8 cellular contexts compared by ENCODE assay signal in the genomic region with DNA sequence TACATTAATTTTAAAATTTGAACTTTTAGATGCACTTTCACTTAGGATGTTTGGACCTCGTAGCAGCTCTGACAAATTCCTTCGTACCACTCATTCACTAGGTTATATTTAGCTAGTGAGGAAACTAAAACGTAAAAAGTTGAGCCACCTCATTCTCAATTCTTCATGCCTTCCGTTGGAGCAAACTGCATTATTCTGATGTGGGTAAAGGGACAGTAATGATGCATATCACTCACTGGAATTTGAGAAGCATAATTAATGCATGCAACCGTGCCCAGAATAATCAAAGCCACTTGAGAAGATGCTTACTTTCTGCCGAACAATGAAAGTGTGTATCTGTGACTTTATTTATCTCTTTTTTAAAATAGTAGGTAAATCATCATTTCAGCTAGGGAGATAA. TPM values are rescaled to one million over a fixed set of nuclear protein-coding genes. Genes with fewer than 3 reads are reported as not detected.
DNase-seq lines count a peak whose midpoint lies in the region; ATAC-seq, FAIRE-seq and TF ChIP-seq lines count a peak whose summit lies in the region.

No MANE protein-coding gene starts in this region.

- H3K27me3 Mint-ChIP-seq in astrocyte (ENCODE audit: low read depth, unreplicated experiment) = no peaks in the 10 kb centered on the region

- no peak overlapping the region for H2AFZ ChIP-seq in astrocyte (ENCODE audit: low read depth, low read length)

- peaks cover 20% of the 10 kb centered on the region for H4K20me1 ChIP-seq in astrocyte (ENCODE audit: insufficient read depth, low read length)

- no peak for FAIRE-seq in astrocyte (lab: Jason Lieb, UNC)

- H3K9ac ChIP-seq in HUES6 (ENCODE audit: low read length) = no peak overlapping the region
- peak overlapping the region; percentile 96 for H3K9ac ChIP-seq in astrocyte (ENCODE audit: low read length)

- H3K4me3 ChIP-seq in AG10803 (ENCODE audit: low read length) = peak overlapping the region; percentile 73
- peak overlapping the region; percentile 88 for H3K4me3 ChIP-seq in HUES6 (ENCODE audit: low read depth, low read length)
- H3K4me3 ChIP-seq in astrocyte (ENCODE audit: insufficient read depth, low read depth, low read length) = peak overlapping the region; percentile 88
- H3K4me3 ChIP-seq in mesodermal cell (ENCODE audit: extremely low read depth, insufficient read depth, low read length, poor library complexity, severe bottlenecking) = peak overlapping the region; percentile 92

- no peak for ATAC-seq in HG02759 (IDR thresholded peaks at IDR 0.05; ENCODE audit: unreplicated experiment)

- H3K27me3 ChIP-seq in HUES6 (ENCODE audit: control insufficient read depth, insufficient read depth, low read length) (no peaks in the 10 kb centered on the region), astrocyte (ENCODE audit: insufficient read depth, low read length) (no peaks in the 10 kb centered on the region)

- H3K36me3 Mint-ChIP-seq in astrocyte (ENCODE audit: low read depth, unreplicated experiment) = no peaks in the 10 kb centered on the region

- TF ChIP-seq CTCF in AG10803 (conservative IDR thresholded peaks at IDR 0.05; ENCODE audit: low read length) (no peak), astrocyte (IDR thresholded peaks at IDR 0.05; ENCODE audit: insufficient read depth, low read depth, low read length) (no peak)

- peaks cover 97% of the 10 kb centered on the region for H3K79me2 ChIP-seq in astrocyte (ENCODE audit: insufficient read depth, low read length)

- no peaks in the 10 kb centered on the region for H3K9me3 Mint-ChIP-seq in astrocyte (ENCODE audit: unreplicated experiment)

- peak overlapping the region; percentile 96 for H3K4me2 ChIP-seq in astrocyte (ENCODE audit: low read length)

- H3K27ac ChIP-seq in HUES6 (ENCODE audit: low read depth, low read length) (no peak overlapping the region), astrocyte (ENCODE audit: low read depth, low read length) (peak overlapping the region; percentile 96), mesodermal cell (ENCODE audit: low read depth, low read length, severe bottlenecking) (no peak overlapping the region)

- peaks cover 46% of the 10 kb centered on the region for H3K36me3 ChIP-seq in HUES6 (ENCODE audit: control insufficient read depth, insufficient read depth, low read length)
- peaks cover 15% of the 10 kb centered on the region for H3K36me3 ChIP-seq in astrocyte (ENCODE audit: insufficient read depth, low read length)
- H3K36me3 ChIP-seq in mesodermal cell (ENCODE audit: control insufficient read depth, insufficient read depth, low read length) = peaks cover 45% of the 10 kb centered on the region

- peak; percentile 33 for DNase-seq in AG10803 (ENCODE audit: low read depth)
- DNase-seq in astrocyte (ENCODE audit: low read depth) = peak; percentile 48
- DNase-seq in GM19240 (ENCODE audit: insufficient read length, low spot score) = no peak
- DNase-seq in NK-92 (lab: John Stamatoyannopoulos, UW; ENCODE audit: unreplicated experiment) = no peak
- no peak for DNase-seq in KG1 (lab: John Stamatoyannopoulos, UW)

- peaks cover 10% of the 10 kb centered on the region for H3K4me1 Mint-ChIP-seq in astrocyte (ENCODE audit: low read depth, unreplicated experiment)

- peak overlapping the region; percentile 94 for H3K4me3 Mint-ChIP-seq in astrocyte (ENCODE audit: unreplicated experiment)

- H3K4me1 ChIP-seq in HUES6 (ENCODE audit: control insufficient read depth, insufficient read depth, low read length) (peaks cover 18% of the 10 kb centered on the region), astrocyte (ENCODE audit: insufficient read depth, low read length) (peaks cover 9% of the 10 kb centered on the region), mesodermal cell (ENCODE audit: control insufficient read depth, insufficient read depth, low read length, poor library complexity, severe bottlenecking) (peaks cover 11% of the 10 kb centered on the region)

- no peaks in the 10 kb centered on the region for H3K9me3 ChIP-seq in HUES6 (ENCODE audit: control insufficient read depth, insufficient read depth, low read depth, low read length)
- no peaks in the 10 kb centered on the region for H3K9me3 ChIP-seq in astrocyte (ENCODE audit: insufficient read depth, low read depth, low read length)
- no peaks in the 10 kb centered on the region for H3K9me3 ChIP-seq in mesodermal cell (ENCODE audit: control insufficient read depth, low read length)

- 100% methylated on average over 2 of the region's 6 CpGs; no CpG with 5 or more reads in 1 of the 2 experiments for WGBS in mesodermal cell (ENCODE audit: insufficient coverage in 2 of 2), 2 experiments

- no peak overlapping the region for H3K27ac Mint-ChIP-seq in astrocyte (ENCODE audit: unreplicated experiment)

RNA-seq across cellular contexts. Expression of a gene that starts 2.2 kb away (rescaled TPM):
- total RNA-seq in astrocyte = 34.6 and 35.6 TPM in 2 replicates
- polyA plus RNA-seq in mesodermal cell (2013, experiment 1 of 2) = 58.8 TPM
- polyA plus RNA-seq in mesodermal cell (2013, experiment 2 of 2) = 55.5 TPM

RNA-seq across cellular contexts. Expression of a gene that starts 2.7 kb away (rescaled TPM):
- total RNA-seq in astrocyte = 5.6 and 6.4 TPM in 2 replicates
- 6.7 TPM for polyA plus RNA-seq in mesodermal cell (2013, experiment 1 of 2)
- polyA plus RNA-seq in mesodermal cell (2013, experiment 2 of 2) = 9.3 TPM

RNA-seq across cellular contexts. Expression of a gene that starts 36.8 kb away (rescaled TPM):
- total RNA-seq in astrocyte = 0.86 and 0.89 TPM in 2 replicates
- polyA plus RNA-seq in mesodermal cell (2013, experiment 1 of 2) = 1.3 TPM
- polyA plus RNA-seq in mesodermal cell (2013, experiment 2 of 2) = 0.76 TPM

Comparison
In these comparisons a context has a peak if more than half of its experiments do, and no peak if none do; other contexts are left out.
1. DNase-seq: peak in AG10803 (single experiment) and astrocyte (single experiment); none in GM19240 (single experiment), NK-92 (single experiment) and KG1 (single experiment).
2. Peak in every context shown above with its lines, with median percentiles within 50 percentile points of each other: H3K4me3 ChIP-seq.